In the genomic region with DNA sequence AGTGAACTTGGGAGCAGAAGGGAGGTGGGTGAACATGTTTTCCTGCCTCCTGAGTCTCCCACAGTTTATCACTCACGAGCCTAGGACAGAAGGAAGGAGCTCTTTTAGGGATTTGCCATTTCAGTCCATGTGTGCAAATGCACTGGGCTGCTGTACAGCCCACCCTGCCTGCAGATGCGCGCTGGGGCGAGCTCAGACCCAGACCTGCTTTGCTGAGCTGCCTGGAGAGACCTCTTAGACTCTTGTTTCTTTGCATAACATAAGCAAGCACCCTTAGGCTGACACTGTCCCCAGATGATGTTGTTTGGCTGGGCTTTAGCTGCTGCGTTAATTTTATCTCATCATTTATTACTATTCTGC, we compare ENCODE assay signal across 24 cellular contexts.
"Had no signal": no experiment of that assay in that cellular context is flagged by ENCODE, and none has a peak within 500 bp of the region (broad histone marks: within the 10 kb centered on the region; RNA-seq: fewer than 3 reads in every experiment).

No MANE protein-coding gene starts in this region.

- H3K79me2 ChIP-seq: parathyroid adenoma had no signal

- H3K9me3 ChIP-seq: heart right ventricle, left lung, psoas muscle, sigmoid colon, thyroid gland, upper lobe of right lung, vagina had no signal

- H3K27me3 ChIP-seq: sigmoid colon, thyroid gland, upper lobe of right lung, vagina had no signal

- H3K4me3 ChIP-seq: dorsolateral prefrontal cortex, heart right ventricle, left lung, lung, psoas muscle, sigmoid colon, skin epidermis, thyroid gland, upper lobe of right lung, vagina had no signal

- H3K27ac Mint-ChIP-seq: naive B cell, nephron had no signal

- H3K4me1 Mint-ChIP-seq: naive B cell, nephron had no signal

- ATAC-seq: esophagus mucosa, left lung, psoas muscle, upper lobe of right lung had no signal

- H3K36me3 ChIP-seq: heart right ventricle, left lung, sigmoid colon, thyroid gland, upper lobe of right lung, vagina had no signal

- DNase-seq: cortex of kidney; effector CD8-positive, alpha-beta T cell; heart right ventricle; hypothalamus; islet precursor cell; mesenchymal stem cell; naive B cell; occipital lobe; psoas muscle; retina; stimulated activated CD4-positive, alpha-beta T cell treated with anti-CD3 and anti-CD28 coated beads, Interleukin-12 subunit alpha, Interleukin-12 subunit beta, amount 100 ng/mL, for 4 hours; stimulated activated CD4-positive, alpha-beta T cell treated with anti-CD3 and anti-CD28 coated beads, Interleukin-2, amount 100 ng/mL, for 48 hours; stimulated activated naive CD4-positive, alpha-beta T cell treated with Interleukin-2 at 50 U/mL for 16 hours; thyroid gland had no signal

- H2AFZ ChIP-seq: parathyroid adenoma had no signal

- H3K9ac ChIP-seq: parathyroid adenoma had no signal

- H3K9me3 Mint-ChIP-seq: nephron had no signal

- H3K4me3 Mint-ChIP-seq: nephron had no signal

- H3K27ac ChIP-seq: heart right ventricle, left lung, parathyroid adenoma, psoas muscle, sigmoid colon, skin epidermis, thyroid gland, upper lobe of right lung, vagina had no signal

- H3K4me1 ChIP-seq: heart right ventricle, left lung, parathyroid adenoma, psoas muscle, sigmoid colon, thyroid gland, upper lobe of right lung, vagina had no signal
